Comparison of ENCODE assay signal across 26 cellular contexts in genomic region chr22:44158766-44159165, GRCh38. TPM values are rescaled to one million over a fixed set of nuclear protein-coding genes. Genes with fewer than 3 reads are reported as not detected.
A peak's percentile ranks its signal among the peaks of the same experiment; 100 is the strongest.
DNase-seq lines count a peak whose midpoint lies in the region; ATAC-seq and TF ChIP-seq lines count a peak whose summit lies in the region.
"Had no signal": no experiment of that assay in that cellular context is flagged by ENCODE, and none has a peak within 500 bp of the region (broad histone marks: within the 10 kb centered on the region; RNA-seq: fewer than 3 reads in every experiment).

No MANE protein-coding gene starts in this region.

- H3K36me3 ChIP-seq in HUES64 (ENCODE audit: insufficient read depth, low read length) (no peaks in the 10 kb centered on the region), muscle layer of colon (ENCODE audit: insufficient read depth, low read length) (peaks cover 3% of the 10 kb centered on the region), stomach smooth muscle (ENCODE audit: control insufficient read depth in 2 of 2, insufficient read depth in 2 of 2, low read length in 2 of 2) (no peaks in the 10 kb centered on the region)
- H3K36me3 ChIP-seq: breast epithelium, colonic mucosa, WERI-Rb-1 had no signal

- DNase-seq in NOMO-1 treated with dmso at 0.1 percent for 144 hours (lab: John Stamatoyannopoulos, UW; ENCODE audit: unreplicated experiment) (no peak), AG08396 (ENCODE audit: low spot score) (no peak)
- DNase-seq: activated CD4-positive, alpha-beta T cell treated with anti-CD3 and anti-CD28 coated beads, Interleukin-2, amount 10 ng/mL, durations not matched to agents 7 days and 5 days; activated CD8-positive, alpha-beta memory T cell treated with anti-CD3 and anti-CD28 coated beads, Interleukin-2, amount 10 ng/mL, durations not matched to agents 7 days and 5 days; activated naive CD4-positive, alpha-beta T cell treated with anti-CD3 and anti-CD28 coated beads, Interleukin-2, amount 10 ng/mL, durations not matched to agents 7 days and 5 days; activated T-cell treated with anti-CD3 and anti-CD28 coated beads, Interleukin-2, amount 50 U/mL, for 72 hours; Calu3; colonic mucosa; effector CD8-positive, alpha-beta T cell; KG1; MM.1S; NCI-H1417; stimulated activated CD4-positive, alpha-beta T cell treated with anti-CD3 and anti-CD28 coated beads, Interleukin-2, amount 100 ng/mL, for 24 hours; T-helper 9 cell; WERI-Rb-1 had no signal

- H3K36me3 Mint-ChIP-seq in brain = no peaks in the 10 kb centered on the region
- H3K36me3 Mint-ChIP-seq: activated naive CD4-positive, alpha-beta T cell treated with anti-CD3 and anti-CD28 coated beads, Interleukin-2, amount 10 ng/mL, durations not matched to agents 7 days and 5 days; type B pancreatic cell had no signal

- peaks cover 32% of the 10 kb centered on the region for H3K4me1 Mint-ChIP-seq in brain
- H3K4me1 Mint-ChIP-seq: activated CD4-positive, alpha-beta T cell treated with anti-CD3 and anti-CD28 coated beads, Interleukin-2, amount 10 ng/mL, durations not matched to agents 7 days and 5 days; activated CD8-positive, alpha-beta memory T cell treated with anti-CD3 and anti-CD28 coated beads, Interleukin-2, amount 10 ng/mL, durations not matched to agents 7 days and 5 days; activated naive CD4-positive, alpha-beta T cell treated with anti-CD3 and anti-CD28 coated beads, Interleukin-2, amount 10 ng/mL, durations not matched to agents 7 days and 5 days had no signal

- WGBS in HUES64 = 91% methylated on average over 6 of the region's 6 CpGs

- H3K27me3 Mint-ChIP-seq in brain = peaks cover 10% of the 10 kb centered on the region
- H3K27me3 Mint-ChIP-seq: activated CD4-positive, alpha-beta T cell treated with anti-CD3 and anti-CD28 coated beads, Interleukin-2, amount 10 ng/mL, durations not matched to agents 7 days and 5 days; activated CD8-positive, alpha-beta memory T cell treated with anti-CD3 and anti-CD28 coated beads, Interleukin-2, amount 10 ng/mL, durations not matched to agents 7 days and 5 days; activated naive CD4-positive, alpha-beta T cell treated with anti-CD3 and anti-CD28 coated beads, Interleukin-2, amount 10 ng/mL, durations not matched to agents 7 days and 5 days; memory B cell; type B pancreatic cell had no signal

- peak overlapping the region in 4 of 5 experiments; percentile 29 to 87 (median 65) for H3K27ac Mint-ChIP-seq in brain
- H3K27ac Mint-ChIP-seq: activated CD4-positive, alpha-beta T cell treated with anti-CD3 and anti-CD28 coated beads, Interleukin-2, amount 10 ng/mL, durations not matched to agents 7 days and 5 days; activated CD8-positive, alpha-beta memory T cell treated with anti-CD3 and anti-CD28 coated beads, Interleukin-2, amount 10 ng/mL, durations not matched to agents 7 days and 5 days; activated naive CD4-positive, alpha-beta T cell treated with anti-CD3 and anti-CD28 coated beads, Interleukin-2, amount 10 ng/mL, durations not matched to agents 7 days and 5 days; activated T-cell treated with anti-CD3 and anti-CD28 coated beads, Interleukin-2, amount 50 U/mL, for 72 hours; memory B cell; type B pancreatic cell had no signal

- H3K4me1 ChIP-seq in HUES64 (ENCODE audit: insufficient read depth, low read length) (peaks cover 23% of the 10 kb centered on the region), muscle layer of colon (ENCODE audit: insufficient read depth, low read length) (peaks cover 32% of the 10 kb centered on the region), stomach smooth muscle (ENCODE audit: control insufficient read depth, insufficient read depth, low read length) (peaks cover 25% of the 10 kb centered on the region)
- H3K4me1 ChIP-seq: breast epithelium, colonic mucosa, HAP-1 had no signal

- H3K4me3 Mint-ChIP-seq in brain = peak overlapping the region in 1 of 5 experiments; percentile 57
- H3K4me3 Mint-ChIP-seq: activated CD4-positive, alpha-beta T cell treated with anti-CD3 and anti-CD28 coated beads, Interleukin-2, amount 10 ng/mL, durations not matched to agents 7 days and 5 days; activated CD8-positive, alpha-beta memory T cell treated with anti-CD3 and anti-CD28 coated beads, Interleukin-2, amount 10 ng/mL, durations not matched to agents 7 days and 5 days; activated naive CD4-positive, alpha-beta T cell treated with anti-CD3 and anti-CD28 coated beads, Interleukin-2, amount 10 ng/mL, durations not matched to agents 7 days and 5 days; activated T-cell treated with anti-CD3 and anti-CD28 coated beads, Interleukin-2, amount 50 U/mL, for 72 hours; CD14-positive monocyte; memory B cell; type B pancreatic cell had no signal

- ATAC-seq in HG03571 (IDR thresholded peaks at IDR 0.05; ENCODE audit: unreplicated experiment) = no peak
- ATAC-seq: activated CD8-positive, alpha-beta memory T cell treated with anti-CD3 and anti-CD28 coated beads, Interleukin-2, amount 10 ng/mL, durations not matched to agents 7 days and 5 days; activated T-cell treated with anti-CD3 and anti-CD28 coated beads, Interleukin-2, amount 50 U/mL, for 72 hours had no signal

- H3K27me3 ChIP-seq in HUES64 (ENCODE audit: insufficient read depth, low read length) = no peaks in the 10 kb centered on the region
- no peaks in the 10 kb centered on the region for H3K27me3 ChIP-seq in muscle layer of colon (ENCODE audit: control insufficient read depth in 1 of 2, insufficient read depth in 2 of 2, low read length in 2 of 2)
- H3K27me3 ChIP-seq in stomach smooth muscle (ENCODE audit: control insufficient read depth in 1 of 2, insufficient read depth in 2 of 2, low read length in 2 of 2) = no peaks in the 10 kb centered on the region
- H3K27me3 ChIP-seq: breast epithelium, colonic mucosa had no signal

- H3K27ac ChIP-seq in HUES64 (ENCODE audit: low read depth, low read length) (0 out of 2 replicates have a peak overlapping the region, but pooled peaks have one; percentile 15), muscle layer of colon (ENCODE audit: low read depth, low read length) (peak overlapping the region; percentile 39), stomach smooth muscle (ENCODE audit: low read length) (peak overlapping the region; percentile 77)
- H3K27ac ChIP-seq: breast epithelium, colonic mucosa, WERI-Rb-1 had no signal

- no peak overlapping the region for H3K9ac ChIP-seq in HUES64 (ENCODE audit: low read depth, low read length)
- H3K9ac ChIP-seq in muscle layer of colon (ENCODE audit: low read length) = peak overlapping the region; percentile 21
- no peak overlapping the region for H3K9ac ChIP-seq in stomach smooth muscle (ENCODE audit: low read length in 2 of 2)

- H3K9me3 ChIP-seq in HUES64 (ENCODE audit: insufficient read depth, low read depth, low read length) = no peaks in the 10 kb centered on the region
- H3K9me3 ChIP-seq in muscle layer of colon (ENCODE audit: low read length) = no peaks in the 10 kb centered on the region
- H3K9me3 ChIP-seq in stomach smooth muscle (ENCODE audit: control insufficient read depth in 2 of 2, low read length in 2 of 2) = no peaks in the 10 kb centered on the region
- H3K9me3 ChIP-seq: breast epithelium, colonic mucosa, HAP-1 had no signal

- no peaks in the 10 kb centered on the region for H3K9me3 Mint-ChIP-seq in brain
- H3K9me3 Mint-ChIP-seq: activated CD4-positive, alpha-beta T cell treated with anti-CD3 and anti-CD28 coated beads, Interleukin-2, amount 10 ng/mL, durations not matched to agents 7 days and 5 days; activated naive CD4-positive, alpha-beta T cell treated with anti-CD3 and anti-CD28 coated beads, Interleukin-2, amount 10 ng/mL, durations not matched to agents 7 days and 5 days; activated T-cell treated with anti-CD3 and anti-CD28 coated beads, Interleukin-2, amount 50 U/mL, for 72 hours; CD14-positive monocyte; memory B cell; type B pancreatic cell had no signal

- TF ChIP-seq CTCF in brain (conservative IDR thresholded peaks at IDR 0.05) = no peak

- H3K4me3 ChIP-seq in HUES64 (ENCODE audit: low read length) = no peak overlapping the region
- peak overlapping the region in 1 of 2 donors; percentile 11 for H3K4me3 ChIP-seq in muscle layer of colon (ENCODE audit: low read depth in 1 of 2, low read length in 2 of 2)
- peak overlapping the region in 1 of 2 donors; percentile 49 for H3K4me3 ChIP-seq in stomach smooth muscle (ENCODE audit: low read length in 2 of 2)
- H3K4me3 ChIP-seq: breast epithelium, colonic mucosa, HAP-1, smooth muscle cell had no signal

RNA-seq across cellular contexts. Expression of gene PARVG, which starts 22.0 kb away (rescaled TPM):
- 0.35 TPM for polyA plus RNA-seq in HUES64 (2013, experiment 1 of 2)
- polyA plus RNA-seq in HUES64 (2013, experiment 2 of 2) = 1.5 TPM
- 5.1 TPM for polyA plus RNA-seq in brain (ENCODE audit: insufficient read depth, low read depth, low replicate concordance)
- polyA plus RNA-seq: smooth muscle cell had no signal

Comparison
In these comparisons a context has a peak if more than half of its experiments do, and no peak if none do; other contexts are left out.
1. H3K27ac ChIP-seq: peak in every context shown above with its lines; median percentile 77 in stomach smooth muscle; 39 in muscle layer of colon; 15 in HUES64.